Comparison of ENCODE assay signal across 14 cellular contexts in genomic region chr6:157999100-158000051, GRCh38. TPM values are rescaled to one million over a fixed set of nuclear protein-coding genes. Genes with fewer than 3 reads are reported as not detected.
DNase-seq lines count a peak whose midpoint lies in the region; ATAC-seq and TF ChIP-seq lines count a peak whose summit lies in the region.
"Had no signal": no experiment of that assay in that cellular context is flagged by ENCODE, and none has a peak within 500 bp of the region (broad histone marks: within the 10 kb centered on the region; RNA-seq: fewer than 3 reads in every experiment).

No MANE protein-coding gene starts in this region.

- H3K36me3 Mint-ChIP-seq in Caco-2 (ENCODE audit: insufficient read depth, unreplicated experiment) (peaks cover 34% of the 10 kb centered on the region), T-cell (peaks cover 11% of the 10 kb centered on the region)

- no TSS peak for BruUV-seq in Caco-2 (replicated peaks; lab: Mats Ljungman, UMichigan)

- POLR2A ChIA-PET in Caco-2 (lab: Charles Lee) (interaction anchor here (0.6 kb wide), 1 partner anchor 320 kb away, joined by 3 read pairs; no protein-coding TSS in a partner anchor), T-cell (lab: Charles Lee) (interaction anchor here in 1 of 2 donors (0.6 kb wide), 2 partner anchors 8 to 644 kb away, joined by 4 to 7 read pairs; no protein-coding TSS in a partner anchor)

- H3K4me1 Mint-ChIP-seq in Caco-2 (ENCODE audit: low read depth, unreplicated experiment), result peaks cover 67% of the 10 kb centered on the region
- H3K4me1 Mint-ChIP-seq in T-cell, result peaks cover 56 to 68% (median 63%) of the 10 kb centered on the region in 3 donors

- H3K36me3 ChIP-seq in Caco-2 (ENCODE audit: control insufficient read depth, insufficient read depth, low read length), result no peaks in the 10 kb centered on the region; the same call in none of the 2 replicates

- H3K27ac Mint-ChIP-seq in Caco-2 (ENCODE audit: unreplicated experiment), result peak overlapping the region; percentile 46
- peak overlapping the region; percentile 35 to 59 for H3K27ac Mint-ChIP-seq in T-cell
- H3K27ac Mint-ChIP-seq: stimulated activated naive CD8-positive, alpha-beta T cell treated with anti-CD3 and anti-CD28 coated beads, Interleukin-15, Interleukin-2, amounts not matched to agents 100 ng/mL and 50 ng/mL, for 24 hours had no signal

- H3K4me1 ChIP-seq in Caco-2, result peaks cover 36% of the 10 kb centered on the region

- TF ChIP-seq CTCF in Caco-2 (IDR thresholded peaks at IDR 0.05; ENCODE audit: insufficient read depth in 1 of 2, low read depth in 1 of 2, low read length in 1 of 2, severe bottlenecking in 1 of 2, unreplicated experiment in 1 of 2), result no peak
- no peak for TF ChIP-seq CTCF in GM20000 (IDR thresholded peaks at IDR 0.05; ENCODE audit: extremely low read depth, missing control alignments)

- H3K4me3 ChIP-seq in Caco-2 (ENCODE audit: low read depth, low read length), result no peak overlapping the region

- H3K27me3 Mint-ChIP-seq in Caco-2 (ENCODE audit: insufficient read depth, unreplicated experiment), result no peaks in the 10 kb centered on the region
- H3K27me3 Mint-ChIP-seq in T-cell, result no peaks in the 10 kb centered on the region
- H3K27me3 Mint-ChIP-seq: stimulated activated naive CD8-positive, alpha-beta T cell treated with anti-CD3 and anti-CD28 coated beads, Interleukin-15, Interleukin-2, amounts not matched to agents 100 ng/mL and 50 ng/mL, for 24 hours had no signal

- no peak for ATAC-seq in T-cell (replicated peaks in 1 of 4)
- ATAC-seq in HG03159 (IDR thresholded peaks at IDR 0.05; ENCODE audit: unreplicated experiment), result no peak

- H3K9me3 ChIP-seq in Caco-2, result no peaks in the 10 kb centered on the region

- H3K9me3 Mint-ChIP-seq in Caco-2 (ENCODE audit: unreplicated experiment), result peaks cover 10% of the 10 kb centered on the region
- peaks cover 0 to 4% (median 0%) of the 10 kb centered on the region in 3 donors for H3K9me3 Mint-ChIP-seq in T-cell
- H3K9me3 Mint-ChIP-seq: stimulated activated naive CD8-positive, alpha-beta T cell treated with anti-CD3 and anti-CD28 coated beads, Interleukin-15, Interleukin-2, amounts not matched to agents 100 ng/mL and 50 ng/mL, for 24 hours had no signal

- DNase-seq in Caco-2 (no peak), T-cell (no peak), hippocampal formation (lab: John Stamatoyannopoulos, UW) (peak; percentile 82 to 83), posterior vena cava (ENCODE audit: low spot score) (peak; percentile 67), GM20000 (ENCODE audit: low spot score) (no peak), iPS-NIHi11 (ENCODE audit: low spot score) (no peak), NOMO-1 (lab: John Stamatoyannopoulos, UW; ENCODE audit: unreplicated experiment in 2 of 2) (no peak)
- DNase-seq: activated CD4-positive, alpha-beta T cell treated with anti-CD3 and anti-CD28 coated beads, Interleukin-2, amount 50 U/mL, for 4 hours; activated gamma-delta T cell treated with Interleukin-2 at 50 U/mL for 16 hours; kidney glomerular epithelial cell; NCI-H1436; stimulated activated CD4-positive, alpha-beta T cell treated with anti-CD3 and anti-CD28 coated beads, Interleukin-4, amount 100 ng/mL, for 24 hours had no signal

- intact Hi-C loops in Caco-2 (cut with micrococcal nuclease; ENCODE audit: unreplicated experiment) (no loop called here), posterior vena cava (cut with DNase I) (no loop called here)

- no peak overlapping the region for H3K4me3 Mint-ChIP-seq in Caco-2 (ENCODE audit: unreplicated experiment)
- no peak overlapping the region for H3K4me3 Mint-ChIP-seq in T-cell
- H3K4me3 Mint-ChIP-seq: stimulated activated naive CD8-positive, alpha-beta T cell treated with anti-CD3 and anti-CD28 coated beads, Interleukin-15, Interleukin-2, amounts not matched to agents 100 ng/mL and 50 ng/mL, for 24 hours had no signal

- H3K27me3 ChIP-seq in Caco-2 (replicated peaks; ENCODE audit: control insufficient read depth, insufficient read depth, low read length), result no peaks in the 10 kb centered on the region

- CTCF ChIA-PET in Caco-2 (lab: Charles Lee) (no interaction called here), T-cell (lab: Charles Lee) (interaction anchor here (0.6 to 1.1 kb wide), 3 partner anchors 8 to 36 kb away, joined by 3 to 4 read pairs (median 3); no protein-coding TSS in a partner anchor)

RNA-seq across cellular contexts. Expression of gene SYNJ2, which starts 17.7 kb away (rescaled TPM):
- total RNA-seq in Caco-2 (2022) (45.0 and 47.9 TPM in 2 replicates), T-cell (10 to 100 TPM; 20.0 to 37.0 (median 22.3) TPM), posterior vena cava (10 to 100 TPM; 19.6 to 30.4 TPM)

Comparison
In these comparisons a context has a peak if more than half of its experiments do, and no peak if none do; other contexts are left out.
1. DNase-seq: peak in hippocampal formation (2 of 2) and posterior vena cava (single experiment); none in Caco-2 (0 of 2), T-cell (0 of 34), GM20000 (single experiment), iPS-NIHi11 (single experiment) and NOMO-1 (0 of 2).